ENCODE assay signal across 8 cellular contexts in genomic region chr5:95730730-95731570, GRCh38. TPM values are rescaled to one million over a fixed set of nuclear protein-coding genes. Genes with fewer than 3 reads are reported as not detected.
DNase-seq lines count a peak whose midpoint lies in the region; ATAC-seq and TF ChIP-seq lines count a peak whose summit lies in the region.

Gene RHOBTB3, plus strand, starts transcription at chr5:95731336. Its CDS starts 347 bp downstream, at chr5:95731683.

- DNase-seq in BJ (ENCODE audit: low read depth), result peak; percentile 78
- peak; percentile 20 for DNase-seq in NCI-H524 treated with DMSO at 0.1 percent for 48 hours (lab: John Stamatoyannopoulos, UW)
- peak; percentile 76 for DNase-seq in activated CD8-positive, alpha-beta memory T cell treated with anti-CD3 and anti-CD28 coated beads for 24 hours
- DNase-seq in medulla oblongata (ENCODE audit: extremely low spot score), result peak; percentile 91
- DNase-seq in stimulated activated CD8-positive, alpha-beta memory T cell treated with anti-CD3 and anti-CD28 coated beads, Interleukin-4, amount 100 ng/mL, for 4 hours (ENCODE audit: low read depth in 2 of 2, low spot score in 1 of 2), result peak; percentile 17 to 19

- peaks cover 1% of the 10 kb centered on the region for H3K36me3 ChIP-seq in BJ (ENCODE audit: control insufficient read depth, insufficient read depth, low read length)

- CTCF ChIA-PET in BJ (lab: Yijun Ruan, JAX), result interaction anchor here (0.7 to 7.0 kb wide), 4 partner anchors 19 to 116 kb away, joined by 3 to 54 read pairs (median 4); no protein-coding TSS in a partner anchor

- peak within 1 kb of the TSS; percentile 100 for H3K4me3 ChIP-seq in BJ (ENCODE audit: low read depth, low read length)

- ATAC-seq in GM19043 (IDR thresholded peaks at IDR 0.05; ENCODE audit: low read depth, unreplicated experiment) (peak; percentile 34), HG03432 (IDR thresholded peaks at IDR 0.05; ENCODE audit: unreplicated experiment) (peak; percentile 68)

- POLR2A ChIA-PET in BJ (lab: Charles Lee), result interaction anchor here (0.6 to 0.9 kb wide), 3 partner anchors 29 to 176 kb away, joined by 3 to 10 read pairs (median 3); partner anchors contain the start of genes ARSK and SKIC3

- no peaks in the 10 kb centered on the region for H3K27me3 ChIP-seq in BJ (ENCODE audit: control insufficient read depth, insufficient read depth, low read length)

- peak; percentile 20; the same call in 1 of the 2 replicates for TF ChIP-seq CTCF in BJ (IDR thresholded peaks at IDR 0.05; ENCODE audit: insufficient read depth, low read depth, low read length)

- in situ Hi-C loops in endometrial microvascular endothelial cells (cut with HindIII; ENCODE audit: inconsistent ontology term, low pct_unique_long_range_greater_than_20kb, low sequenced_read_pairs), result no loop called here

RNA-seq across cellular contexts. Expression of gene RHOBTB3, which starts in this region (rescaled TPM):
- 288 and 320 TPM in 2 replicates for polyA plus RNA-seq in BJ (2011; rRNA removed)
- 406 and 551 TPM in 2 replicates for polyA minus RNA-seq in BJ (2011; rRNA and poly(A)+ RNA removed)
- total RNA-seq in endometrial microvascular endothelial cells (ENCODE audit: inconsistent ontology term), result 92.9 TPM

Comparison
In these comparisons a context has a peak if more than half of its experiments do, and no peak if none do; other contexts are left out.
1. Peak in every context shown above with its lines: DNase-seq, ATAC-seq and H3K4me3 ChIP-seq.
2. DNase-seq: peak in every context shown above with its lines; median percentile 91 in medulla oblongata; 78 in BJ; 76 in activated CD8-positive, alpha-beta memory T cell treated with anti-CD3 and anti-CD28 coated beads for 24 hours; 20 in NCI-H524 treated with DMSO at 0.1 percent for 48 hours; 18 in stimulated activated CD8-positive, alpha-beta memory T cell treated with anti-CD3 and anti-CD28 coated beads, Interleukin-4, amount 100 ng/mL, for 4 hours.